ENCODE assay signal across 11 cellular contexts in genomic region chr10:3036155-3036554, GRCh38. TPM values are rescaled to one million over a fixed set of nuclear protein-coding genes. Genes with fewer than 3 reads are reported as not detected.
DNase-seq lines count a peak whose midpoint lies in the region; ATAC-seq and TF ChIP-seq lines count a peak whose summit lies in the region.
"Had no signal": no experiment of that assay in that cellular context is flagged by ENCODE, and none has a peak within 500 bp of the region (broad histone marks: within the 10 kb centered on the region; RNA-seq: fewer than 3 reads in every experiment).

No MANE protein-coding gene starts in this region.

- peak; percentile 97 for DNase-seq in CD1c-positive myeloid dendritic cell (ENCODE audit: extremely low spot score)
- DNase-seq in MV-4-11 (lab: John Stamatoyannopoulos, UW): peak; percentile 94
- DNase-seq in Calu3: no peak
- no peak for DNase-seq in activated gamma-delta T cell (lab: John Stamatoyannopoulos, UW)
- DNase-seq in NK-92 (lab: John Stamatoyannopoulos, UW; ENCODE audit: unreplicated experiment): no peak
- DNase-seq in T-helper 2 cell: no peak
- DNase-seq: NCI-H2171; stimulated activated CD4-positive, alpha-beta T cell treated with anti-CD3 and anti-CD28 coated beads, Interleukin-15, amount 100 ng/mL, for 24 hours; trophoblast cell had no signal

- no peaks in the 10 kb centered on the region for H3K4me1 Mint-ChIP-seq in Calu3 (ENCODE audit: low read depth, unreplicated experiment)

- H3K9me3 Mint-ChIP-seq in Calu3 (ENCODE audit: low read depth, unreplicated experiment): peaks cover 5% of the 10 kb centered on the region

- ATAC-seq in GM19328 (IDR thresholded peaks at IDR 0.05; ENCODE audit: unreplicated experiment): peak; percentile 94
- ATAC-seq in HG02938 (IDR thresholded peaks at IDR 0.05; ENCODE audit: unreplicated experiment): peak; percentile 99

- TF ChIP-seq CTCF in Calu3 (IDR thresholded peaks at IDR 0.05; ENCODE audit: unreplicated experiment): no peak

- peaks cover 3% of the 10 kb centered on the region for H3K36me3 Mint-ChIP-seq in Calu3 (ENCODE audit: insufficient read depth, unreplicated experiment)

- no peak overlapping the region for H3K4me3 Mint-ChIP-seq in Calu3 (ENCODE audit: low read depth, unreplicated experiment)

- intact Hi-C loops in Calu3 (cut with micrococcal nuclease; ENCODE audit: unreplicated experiment): no loop called here

- CTCF ChIA-PET in Calu3 (lab: Charles Lee): interaction anchor here (0.6 kb wide), 1 partner anchor 200 kb away, joined by 4 read pairs; no protein-coding TSS in a partner anchor

- no TSS peak for BruUV-seq in Calu3 (replicated peaks; lab: Mats Ljungman, UMichigan)

- peaks cover 54% of the 10 kb centered on the region for H3K27me3 Mint-ChIP-seq in Calu3 (ENCODE audit: unreplicated experiment)

- H3K27ac Mint-ChIP-seq in Calu3 (ENCODE audit: unreplicated experiment): no peak overlapping the region

RNA-seq across cellular contexts. Expression of gene PFKP, which starts 31.2 kb away (rescaled TPM):
- total RNA-seq in Calu3 (2022): 253 and 272 TPM in 2 replicates

Comparison
In these comparisons a context has a peak if more than half of its experiments do, and no peak if none do; other contexts are left out.
1. DNase-seq: peak in CD1c-positive myeloid dendritic cell (single experiment) and MV-4-11 (single experiment); none in Calu3 (single experiment), activated gamma-delta T cell (single experiment), NK-92 (single experiment) and T-helper 2 cell (0 of 5).